Comparison of ENCODE assay signal across 9 cellular contexts in genomic region chr17:50079334-50080095, GRCh38. TPM values are rescaled to one million over a fixed set of nuclear protein-coding genes. Genes with fewer than 3 reads are reported as not detected.
DNase-seq lines count a peak whose midpoint lies in the region; ATAC-seq and TF ChIP-seq lines count a peak whose summit lies in the region.
"Had no signal": no experiment of that assay in that cellular context is flagged by ENCODE, and none has a peak within 500 bp of the region (broad histone marks: within the 10 kb centered on the region; RNA-seq: fewer than 3 reads in every experiment).

No MANE protein-coding gene starts in this region.

- no peaks in the 10 kb centered on the region for H3K27me3 Mint-ChIP-seq in CD4-positive, alpha-beta T cell
- H3K27me3 Mint-ChIP-seq: stimulated activated naive CD8-positive, alpha-beta T cell treated with anti-CD3 and anti-CD28 coated beads, Interleukin-15, Interleukin-2, amounts not matched to agents 100 ng/mL and 50 ng/mL, for 24 hours had no signal

- POLR2A ChIA-PET in CD4-positive, alpha-beta T cell (lab: Charles Lee) = no interaction called here

- TF ChIP-seq CTCF in DND-41 (IDR thresholded peaks at IDR 0.05; ENCODE audit: borderline replicate concordance, extremely low read depth, low read length, poor library complexity, severe bottlenecking) (peak; percentile 43), Loucy (conservative IDR thresholded peaks at IDR 0.05; ENCODE audit: low read length) (peak; percentile 72), lower leg skin (IDR thresholded peaks at IDR 0.05) (peak in 1 of 3 donors; percentile 67)
- TF ChIP-seq CTCF in CD4-positive, alpha-beta T cell (IDR thresholded peaks at IDR 0.05) = no peak

- H3K4me3 Mint-ChIP-seq in CD4-positive, alpha-beta T cell = no peak overlapping the region
- H3K4me3 Mint-ChIP-seq: stimulated activated naive CD8-positive, alpha-beta T cell treated with anti-CD3 and anti-CD28 coated beads, Interleukin-15, Interleukin-2, amounts not matched to agents 100 ng/mL and 50 ng/mL, for 24 hours had no signal

- CTCF ChIA-PET in CD4-positive, alpha-beta T cell (lab: Charles Lee) = interaction anchor here (0.5 kb wide), 1 partner anchor 48 kb away, joined by 4 read pairs; no protein-coding TSS in a partner anchor

- H3K9me3 Mint-ChIP-seq in CD4-positive, alpha-beta T cell = no peaks in the 10 kb centered on the region
- H3K9me3 Mint-ChIP-seq: stimulated activated naive CD8-positive, alpha-beta T cell treated with anti-CD3 and anti-CD28 coated beads, Interleukin-15, Interleukin-2, amounts not matched to agents 100 ng/mL and 50 ng/mL, for 24 hours had no signal

- no peaks in the 10 kb centered on the region for H3K9me2 ChIP-seq in Loucy (replicated peaks; ENCODE audit: low read depth, low read length)

- H3K79me2 ChIP-seq in DND-41 (ENCODE audit: insufficient read depth, low read length) (no peaks in the 10 kb centered on the region), Loucy (ENCODE audit: insufficient read depth, low read length) (no peaks in the 10 kb centered on the region)

- H3K4me3 ChIP-seq in DND-41 (ENCODE audit: low read depth in 1 of 2, low read length in 2 of 2) (no peak overlapping the region), Loucy (ENCODE audit: low read length, poor library complexity, severe bottlenecking) (no peak overlapping the region), lower leg skin (ENCODE audit: low read depth, poor library complexity, severe bottlenecking) (no peak overlapping the region)

- no peak overlapping the region for H2AFZ ChIP-seq in DND-41 (ENCODE audit: low read depth, low read length)
- no peak overlapping the region for H2AFZ ChIP-seq in Loucy (ENCODE audit: low read length)

- intact Hi-C loops in lower leg skin (cut with DNase I; ENCODE audit: low total_unique reads) = no loop called here
- intact Hi-C loops in CD4-positive, alpha-beta T cell (cut with DNase I, micrococcal nuclease) = loop anchor here in 1 of 2 experiments (10.0 kb wide), 1 partner anchor 515 kb away; no protein-coding TSS in a partner anchor

- H3K27ac ChIP-seq in DND-41 (ENCODE audit: low read length) = no peak overlapping the region
- no peak overlapping the region for H3K27ac ChIP-seq in CD4-positive, alpha-beta T cell (ENCODE audit: low read depth, low read length)

- H3K27me3 ChIP-seq in DND-41 (ENCODE audit: insufficient read depth, low read length, poor library complexity) (peaks cover 3% of the 10 kb centered on the region), Loucy (ENCODE audit: insufficient read depth, low read length, poor library complexity, severe bottlenecking) (no peaks in the 10 kb centered on the region)
- H3K27me3 ChIP-seq in CD4-positive, alpha-beta T cell (ENCODE audit: control insufficient read depth, insufficient read depth, low read length) = no peaks in the 10 kb centered on the region

- WGBS in lower leg skin, 2 donors = 60 to 72% methylated on average over 12 of the region's 12 CpGs

- H3K9ac ChIP-seq in DND-41 (ENCODE audit: low read depth, low read length) (no peak overlapping the region), Loucy (ENCODE audit: low read depth, low read length, poor library complexity, severe bottlenecking) (no peak overlapping the region)

- H3K36me3 ChIP-seq in DND-41 (ENCODE audit: insufficient read depth, low read length) = no peaks in the 10 kb centered on the region
- peaks cover 5% of the 10 kb centered on the region; the same call in 1 of the 2 replicates for H3K36me3 ChIP-seq in Loucy (ENCODE audit: insufficient read depth, low read length)

- peak; percentile 21 for DNase-seq in DND-41
- peak; percentile 45 for DNase-seq in astrocyte of the hippocampus (ENCODE audit: low read depth, low spot score)
- peak; percentile 38 to 88 for DNase-seq in lower leg skin (ENCODE audit: low spot score in 2 of 2)
- DNase-seq in CD4-positive, alpha-beta T cell = no peak
- DNase-seq in NCI-H187 treated with DMSO at 0.1 percent for 48 hours (lab: John Stamatoyannopoulos, UW) = no peak

- H3K9me3 ChIP-seq in DND-41 (ENCODE audit: insufficient read depth, low read length, severe bottlenecking) (no peaks in the 10 kb centered on the region), Loucy (ENCODE audit: insufficient read depth, low read depth, low read length) (no peaks in the 10 kb centered on the region)
- H3K9me3 ChIP-seq in CD4-positive, alpha-beta T cell (ENCODE audit: control insufficient read depth, low read length) = no peaks in the 10 kb centered on the region

- no peaks in the 10 kb centered on the region for H3K4me1 ChIP-seq in DND-41 (ENCODE audit: insufficient read depth, low read length)
- no peaks in the 10 kb centered on the region for H3K4me1 ChIP-seq in Loucy (ENCODE audit: insufficient read depth, low read length, poor library complexity, severe bottlenecking)

- H3F3A ChIP-seq in Loucy (ENCODE audit: low read depth) = no peaks in the 10 kb centered on the region

- no peak for TF ChIP-seq POLR2A in lower leg skin (IDR thresholded peaks at IDR 0.05)

- H3K4me2 ChIP-seq in DND-41 (ENCODE audit: insufficient read depth, low read length) = no peak overlapping the region
- no peak overlapping the region for H3K4me2 ChIP-seq in Loucy (ENCODE audit: low read depth, low read length, poor library complexity, severe bottlenecking)

- no peaks in the 10 kb centered on the region for H3K4me1 Mint-ChIP-seq in CD4-positive, alpha-beta T cell (ENCODE audit: low read depth)

- no peak overlapping the region for H3K27ac Mint-ChIP-seq in CD4-positive, alpha-beta T cell
- H3K27ac Mint-ChIP-seq: stimulated activated naive CD8-positive, alpha-beta T cell treated with anti-CD3 and anti-CD28 coated beads, Interleukin-15, Interleukin-2, amounts not matched to agents 100 ng/mL and 50 ng/mL, for 24 hours had no signal

- H4K20me1 ChIP-seq in DND-41 (ENCODE audit: insufficient read depth, low read length) (no peaks in the 10 kb centered on the region), Loucy (ENCODE audit: insufficient read depth, low read length, poor library complexity, severe bottlenecking) (no peaks in the 10 kb centered on the region)

- peaks cover 19% of the 10 kb centered on the region for H3K36me3 Mint-ChIP-seq in CD4-positive, alpha-beta T cell (ENCODE audit: low read depth)

- ATAC-seq in DND-41 (ENCODE audit: insufficient read depth, low read depth) = no peak
- ATAC-seq in GM21619 (IDR thresholded peaks at IDR 0.05; ENCODE audit: unreplicated experiment) = no peak
- ATAC-seq in CD4-positive, alpha-beta T cell (ENCODE audit: poor library complexity) = no peak
- ATAC-seq in HG03521 (IDR thresholded peaks at IDR 0.05; ENCODE audit: unreplicated experiment) = no peak

RNA-seq across cellular contexts. Expression of gene PDK2, which starts 15.6 kb away (rescaled TPM):
- 10 to 100 TPM; 35.6 to 86.6 (median 57.0) TPM for total RNA-seq in lower leg skin
- total RNA-seq in CD4-positive, alpha-beta T cell = 10 to 100 TPM in 1 of 2 experiments, 1 to 10 TPM in 1; 8.7 to 10.1 TPM

RNA-seq across cellular contexts. Expression of gene ITGA3, which starts 23.6 kb away (rescaled TPM):
- 100 to 1,000 TPM in 3 of 4 donors, 10 to 100 TPM in 1; 99.7 to 148 (median 121) TPM for total RNA-seq in lower leg skin
- total RNA-seq in CD4-positive, alpha-beta T cell = 1 to 10 TPM; 2.3 to 2.4 TPM

RNA-seq across cellular contexts. Expression of gene SAMD14, which starts 50.4 kb away (rescaled TPM):
- under 1 TPM in 1 of 4 donors, not detected in 3; 0.39 TPM for total RNA-seq in lower leg skin
- under 1 TPM; 0.33 to 0.53 TPM for total RNA-seq in CD4-positive, alpha-beta T cell

Comparison
In these comparisons a context has a peak if more than half of its experiments do, and no peak if none do; other contexts are left out.
1. DNase-seq: peak in DND-41 (single experiment), astrocyte of the hippocampus (single experiment) and lower leg skin (2 of 2); none in CD4-positive, alpha-beta T cell (0 of 10) and NCI-H187 treated with DMSO at 0.1 percent for 48 hours (single experiment).
2. RNA of gene ITGA3, which starts 23.6 kb away (total RNA-seq): 99.7 to 148 TPM in lower leg skin; 2.3 to 2.4 TPM in CD4-positive, alpha-beta T cell; every median in the first group is over 10 times any median in the second.